In genomic region chr6:34514593-34515472, GRCh38 we compare ENCODE assay signal across 11 cellular contexts. TPM values are rescaled to one million over a fixed set of nuclear protein-coding genes. Genes with fewer than 3 reads are reported as not detected.
A peak's percentile ranks its signal among the peaks of the same experiment; 100 is the strongest.
DNase-seq lines count a peak whose midpoint lies in the region; FAIRE-seq and TF ChIP-seq lines count a peak whose summit lies in the region.
"Had no signal": no experiment of that assay in that cellular context is flagged by ENCODE, and none has a peak within 500 bp of the region (broad histone marks: within the 10 kb centered on the region; RNA-seq: fewer than 3 reads in every experiment).

No MANE protein-coding gene starts in this region.

- H3K36me3 ChIP-seq in mesodermal cell (ENCODE audit: control insufficient read depth, insufficient read depth, low read length) (no peaks in the 10 kb centered on the region), SJCRH30 (no peaks in the 10 kb centered on the region)
- H3K36me3 ChIP-seq: neutrophil, tibial nerve had no signal

- H3K36me3 Mint-ChIP-seq in endothelial cell (ENCODE audit: low read depth, unreplicated experiment) = no peaks in the 10 kb centered on the region

- FAIRE-seq in GM19239 (lab: Jason Lieb, UNC) = no peak

- peaks cover 9% of the 10 kb centered on the region; the same call in 1 of the 2 replicates for H3K27me3 ChIP-seq in SJCRH30

- peak overlapping the region; percentile 2 for H3K4me3 ChIP-seq in mesodermal cell (ENCODE audit: extremely low read depth, insufficient read depth, low read length, poor library complexity, severe bottlenecking)
- no peak overlapping the region for H3K4me3 ChIP-seq in SJCRH30

- peaks cover 15% of the 10 kb centered on the region for H3K27me3 Mint-ChIP-seq in endothelial cell (ENCODE audit: unreplicated experiment)

- no peak overlapping the region for H3K27ac ChIP-seq in mesodermal cell (ENCODE audit: low read depth, low read length, severe bottlenecking)
- no peak overlapping the region for H3K27ac ChIP-seq in SJCRH30
- H3K27ac ChIP-seq: neutrophil had no signal

- 9 to 19% methylated on average over 22 to 31 of the region's 34 CpGs for WGBS in mesodermal cell (ENCODE audit: insufficient coverage in 2 of 2), 2 experiments

- peaks cover 4% of the 10 kb centered on the region for H3K4me1 Mint-ChIP-seq in endothelial cell (ENCODE audit: unreplicated experiment)

- no peaks in the 10 kb centered on the region for H3K9me3 ChIP-seq in mesodermal cell (ENCODE audit: control insufficient read depth, low read length)
- no peaks in the 10 kb centered on the region for H3K9me3 ChIP-seq in SJCRH30 (replicated peaks)
- H3K9me3 ChIP-seq: neutrophil had no signal

- TF ChIP-seq CTCF in endothelial cell (IDR thresholded peaks at IDR 0.05; ENCODE audit: unreplicated experiment) = no peak

- DNase-seq in AG08395 (ENCODE audit: low spot score) = peak; percentile 54
- DNase-seq in NCI-H146 treated with DMSO at 0.1 percent for 48 hours (lab: John Stamatoyannopoulos, UW; ENCODE audit: unreplicated experiment) = peak; percentile 60
- peak; percentile 54 for DNase-seq in endothelial cell (ENCODE audit: low spot score)
- no peak for DNase-seq in NCI-H526 treated with DMSO at 0.1 percent for 48 hours (lab: John Stamatoyannopoulos, UW)
- no peak for DNase-seq in SJCRH30
- DNase-seq in GM19239 (ENCODE audit: insufficient read length, low spot score) = no peak
- DNase-seq in A172 (ENCODE audit: low spot score) = no peak
- DNase-seq: T-helper 1 cell had no signal

- H3K4me3 Mint-ChIP-seq in endothelial cell (ENCODE audit: unreplicated experiment) = peak overlapping the region; percentile 89

- H3K4me1 ChIP-seq in mesodermal cell (ENCODE audit: control insufficient read depth, insufficient read depth, low read length, poor library complexity, severe bottlenecking) (peaks cover 6% of the 10 kb centered on the region), SJCRH30 (no peaks in the 10 kb centered on the region)

- H3K27ac Mint-ChIP-seq in endothelial cell (ENCODE audit: unreplicated experiment) = no peak overlapping the region

- H3K9me3 Mint-ChIP-seq in endothelial cell (ENCODE audit: unreplicated experiment) = no peaks in the 10 kb centered on the region

RNA-seq across cellular contexts. Expression of gene SPDEF, which starts 41.3 kb away (rescaled TPM):
- not detected for total RNA-seq in endothelial cell (ENCODE audit: unreplicated experiment)
- polyA plus RNA-seq in mesodermal cell (2013, experiment 1 of 2) = 0.70 TPM
- polyA plus RNA-seq in mesodermal cell (2013, experiment 2 of 2) = 0.25 TPM
- not detected in 2 replicates for total RNA-seq in SJCRH30 (2014; rRNA removed; shearing (Covaris generic))
- not detected in 2 replicates for total RNA-seq in A172 (2014; rRNA removed; shearing (Covaris generic))
- total RNA-seq: tibial nerve had no signal

RNA-seq across cellular contexts. Expression of gene PACSIN1, which starts 49.0 kb away (rescaled TPM):
- total RNA-seq in endothelial cell (ENCODE audit: unreplicated experiment) = 0.08 TPM
- 0.44 TPM for polyA plus RNA-seq in mesodermal cell (2013, experiment 1 of 2)
- polyA plus RNA-seq in mesodermal cell (2013, experiment 2 of 2) = 0.46 TPM
- total RNA-seq in SJCRH30 (2014; rRNA removed; shearing (Covaris generic)) = not detected in 2 replicates
- total RNA-seq in A172 (2014; rRNA removed; shearing (Covaris generic)) = 0.31 TPM in 1 of 2 replicates, not detected in the other

Comparison
In these comparisons a context has a peak if more than half of its experiments do, and no peak if none do; other contexts are left out.
1. DNase-seq: peak in AG08395 (single experiment), NCI-H146 treated with DMSO at 0.1 percent for 48 hours (single experiment) and endothelial cell (single experiment); none in NCI-H526 treated with DMSO at 0.1 percent for 48 hours (single experiment), SJCRH30 (0 of 2), GM19239 (single experiment) and A172 (single experiment).